In genomic region chr1:1260843-1261560, GRCh38 we compare ENCODE assay signal across 1 cellular context.
TF ChIP-seq lines count a peak whose summit lies in the region.

No MANE protein-coding gene starts in this region.

TF ChIP-seq in GM23338, 12 proteins besides CTCF, POLR2A, EP300 and RAD21:
- TF ChIP-seq, protein P1, sequence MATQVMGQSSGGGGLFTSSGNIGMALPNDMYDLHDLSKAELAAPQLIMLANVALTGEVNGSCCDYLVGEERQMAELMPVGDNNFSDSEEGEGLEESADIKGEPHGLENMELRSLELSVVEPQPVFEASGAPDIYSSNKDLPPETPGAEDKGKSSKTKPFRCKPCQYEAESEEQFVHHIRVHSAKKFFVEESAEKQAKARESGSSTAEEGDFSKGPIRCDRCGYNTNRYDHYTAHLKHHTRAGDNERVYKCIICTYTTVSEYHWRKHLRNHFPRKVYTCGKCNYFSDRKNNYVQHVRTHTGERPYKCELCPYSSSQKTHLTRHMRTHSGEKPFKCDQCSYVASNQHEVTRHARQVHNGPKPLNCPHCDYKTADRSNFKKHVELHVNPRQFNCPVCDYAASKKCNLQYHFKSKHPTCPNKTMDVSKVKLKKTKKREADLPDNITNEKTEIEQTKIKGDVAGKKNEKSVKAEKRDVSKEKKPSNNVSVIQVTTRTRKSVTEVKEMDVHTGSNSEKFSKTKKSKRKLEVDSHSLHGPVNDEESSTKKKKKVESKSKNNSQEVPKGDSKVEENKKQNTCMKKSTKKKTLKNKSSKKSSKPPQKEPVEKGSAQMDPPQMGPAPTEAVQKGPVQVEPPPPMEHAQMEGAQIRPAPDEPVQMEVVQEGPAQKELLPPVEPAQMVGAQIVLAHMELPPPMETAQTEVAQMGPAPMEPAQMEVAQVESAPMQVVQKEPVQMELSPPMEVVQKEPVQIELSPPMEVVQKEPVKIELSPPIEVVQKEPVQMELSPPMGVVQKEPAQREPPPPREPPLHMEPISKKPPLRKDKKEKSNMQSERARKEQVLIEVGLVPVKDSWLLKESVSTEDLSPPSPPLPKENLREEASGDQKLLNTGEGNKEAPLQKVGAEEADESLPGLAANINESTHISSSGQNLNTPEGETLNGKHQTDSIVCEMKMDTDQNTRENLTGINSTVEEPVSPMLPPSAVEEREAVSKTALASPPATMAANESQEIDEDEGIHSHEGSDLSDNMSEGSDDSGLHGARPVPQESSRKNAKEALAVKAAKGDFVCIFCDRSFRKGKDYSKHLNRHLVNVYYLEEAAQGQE (IDR thresholded peaks at IDR 0.05; ENCODE audit: unreplicated experiment), result no peak
- TF ChIP-seq, protein P2, sequence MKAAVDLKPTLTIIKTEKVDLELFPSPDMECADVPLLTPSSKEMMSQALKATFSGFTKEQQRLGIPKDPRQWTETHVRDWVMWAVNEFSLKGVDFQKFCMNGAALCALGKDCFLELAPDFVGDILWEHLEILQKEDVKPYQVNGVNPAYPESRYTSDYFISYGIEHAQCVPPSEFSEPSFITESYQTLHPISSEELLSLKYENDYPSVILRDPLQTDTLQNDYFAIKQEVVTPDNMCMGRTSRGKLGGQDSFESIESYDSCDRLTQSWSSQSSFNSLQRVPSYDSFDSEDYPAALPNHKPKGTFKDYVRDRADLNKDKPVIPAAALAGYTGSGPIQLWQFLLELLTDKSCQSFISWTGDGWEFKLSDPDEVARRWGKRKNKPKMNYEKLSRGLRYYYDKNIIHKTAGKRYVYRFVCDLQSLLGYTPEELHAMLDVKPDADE (IDR thresholded peaks at IDR 0.05), result no peak
- no peak for TF ChIP-seq STAT1 (IDR thresholded peaks at IDR 0.05; ENCODE audit: unreplicated experiment)
- no peak for TF ChIP-seq JUNB (IDR thresholded peaks at IDR 0.05; ENCODE audit: unreplicated experiment)
- TF ChIP-seq ZNF114 (CRISPR knock-in tag; IDR thresholded peaks at IDR 0.05), result no peak
- no peak for TF ChIP-seq POLR2AphosphoS5 (IDR thresholded peaks at IDR 0.05; ENCODE audit: low read depth)
